1 cellular context compared by ENCODE assay signal in genomic region chr19:48230555-48231129, GRCh38.
TF ChIP-seq lines count a peak whose summit lies in the region.

No MANE protein-coding gene starts in this region.

TF ChIP-seq in K562, 482 proteins besides CTCF, POLR2A, EP300 and RAD21 (continued from another document):
- TF ChIP-seq NR0B1 (IDR thresholded peaks at IDR 0.05; ENCODE audit: partially characterized antibody) = no peak
- no peak for TF ChIP-seq JUNB (CRISPR knock-in tag; conservative IDR thresholded peaks at IDR 0.05)
- TF ChIP-seq ZNF551 (CRISPR knock-in tag; IDR thresholded peaks at IDR 0.05) = no peak
- TF ChIP-seq CREB1 (IDR thresholded peaks at IDR 0.05) = 0 out of 2 replicates have a peak, but pooled peaks have one; percentile 47
- TF ChIP-seq CREB1 (CRISPR knock-in tag; IDR thresholded peaks at IDR 0.05) = 0 out of 2 replicates have a peak, but pooled peaks have one; percentile 40
- TF ChIP-seq KLF10 (CRISPR knock-in tag; IDR thresholded peaks at IDR 0.05) = no peak
- TF ChIP-seq CREM (IDR thresholded peaks at IDR 0.05; ENCODE audit: low read depth) = peak; percentile 64
- no peak for TF ChIP-seq MCM5 (IDR thresholded peaks at IDR 0.05; ENCODE audit: low read depth)
- TF ChIP-seq FOXK1 (CRISPR knock-in tag; IDR thresholded peaks at IDR 0.05; ENCODE audit: borderline replicate concordance) = no peak
- TF ChIP-seq TSHZ1 (CRISPR knock-in tag; IDR thresholded peaks at IDR 0.05) = no peak
- no peak for TF ChIP-seq ZNF445 (CRISPR knock-in tag; IDR thresholded peaks at IDR 0.05; ENCODE audit: low read depth)
